14 cellular contexts compared by ENCODE assay signal in the genomic region with DNA sequence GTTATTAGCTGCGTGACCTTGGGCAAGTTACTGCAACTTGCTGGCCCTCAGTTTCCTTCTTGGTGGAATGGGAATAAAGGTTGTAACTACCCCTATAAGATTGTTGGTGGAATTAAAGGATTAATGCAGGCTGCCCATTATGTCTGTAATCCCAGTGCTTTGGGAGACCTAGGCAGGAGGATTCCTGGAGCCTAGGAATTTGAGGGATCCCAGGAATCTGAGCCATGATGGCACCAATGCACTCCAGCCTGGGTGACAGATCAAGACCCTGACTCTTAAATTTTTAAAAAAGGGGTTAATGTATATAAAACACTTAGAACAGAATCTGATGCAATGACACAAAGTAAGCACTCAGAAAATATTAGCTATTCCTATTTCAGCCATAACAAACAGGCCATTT.
DNase-seq lines count a peak whose midpoint lies in the region; ATAC-seq and TF ChIP-seq lines count a peak whose summit lies in the region.
"Had no signal": no experiment of that assay in that cellular context is flagged by ENCODE, and none has a peak within 500 bp of the region (broad histone marks: within the 10 kb centered on the region; RNA-seq: fewer than 3 reads in every experiment).

No MANE protein-coding gene starts in this region.

- H3K9me3 Mint-ChIP-seq in WTC11: no peaks in the 10 kb centered on the region
- H3K9me3 Mint-ChIP-seq: CD8-positive, alpha-beta T cell had no signal

- no peak overlapping the region for H3K4me3 Mint-ChIP-seq in WTC11
- H3K4me3 Mint-ChIP-seq: CD8-positive, alpha-beta T cell had no signal

- H3K27me3 Mint-ChIP-seq in WTC11 (ENCODE audit: low read depth): no peaks in the 10 kb centered on the region

- no peak overlapping the region for H3K27ac Mint-ChIP-seq in WTC11
- H3K27ac Mint-ChIP-seq: CD8-positive, alpha-beta T cell had no signal

- ATAC-seq in WTC11 (peak; percentile 71), esophagus mucosa (no peak), SK-N-SH treated with all-trans-retinoic acid at 6 μM for 48 hours (no peak)
- ATAC-seq: A549; CD8-positive, alpha-beta T cell had no signal

- H3K79me2 ChIP-seq in mesendoderm (ENCODE audit: control insufficient read depth, insufficient read depth, low read length): no peaks in the 10 kb centered on the region

- H3K9ac ChIP-seq in mesendoderm (ENCODE audit: low read length): no peak overlapping the region
- H3K9ac ChIP-seq: BLaER1 had no signal

- H3K79me1 ChIP-seq in mesendoderm (ENCODE audit: low read length): no peaks in the 10 kb centered on the region

- no peak overlapping the region for H2BK5ac ChIP-seq in mesendoderm (ENCODE audit: low read length)

- H3K18ac ChIP-seq in mesendoderm (ENCODE audit: low read length): no peak overlapping the region

- no peak for TF ChIP-seq CTCF in WTC11 (IDR thresholded peaks at IDR 0.05)

- H3K23ac ChIP-seq in mesendoderm (ENCODE audit: low read length): no peak overlapping the region

- H3K9me3 ChIP-seq in SJCRH30 (replicated peaks): no peaks in the 10 kb centered on the region
- H3K9me3 ChIP-seq: A549, BLaER1, HAP-1 had no signal

- no peak overlapping the region for H3K4ac ChIP-seq in mesendoderm (ENCODE audit: low read depth, low read length)

- H3K27ac ChIP-seq in mesendoderm (ENCODE audit: low read depth, low read length) (no peak overlapping the region), SJCRH30 (no peak overlapping the region)
- H3K27ac ChIP-seq: 22Rv1, A549, BLaER1 had no signal

- H4K8ac ChIP-seq in mesendoderm (ENCODE audit: low read depth, low read length): no peak overlapping the region

- no peak overlapping the region for H2BK120ac ChIP-seq in mesendoderm (ENCODE audit: low read depth, low read length)

- no peak overlapping the region for H2AK5ac ChIP-seq in mesendoderm (ENCODE audit: low read length)

- H3K4me3 ChIP-seq in mesendoderm (ENCODE audit: low read length): no peak overlapping the region
- H3K4me3 ChIP-seq in SJCRH30: no peak overlapping the region
- H3K4me3 ChIP-seq: A549, BLaER1, HAP-1 had no signal

- H3K27me3 ChIP-seq in mesendoderm (ENCODE audit: insufficient read depth, low read length, poor library complexity): no peaks in the 10 kb centered on the region
- no peaks in the 10 kb centered on the region; the same call in 1 of the 2 replicates for H3K27me3 ChIP-seq in SJCRH30
- H3K27me3 ChIP-seq: BLaER1 had no signal

- H3K4me1 Mint-ChIP-seq in WTC11: no peaks in the 10 kb centered on the region

- H3K36me3 Mint-ChIP-seq in WTC11: no peaks in the 10 kb centered on the region
- H3K36me3 Mint-ChIP-seq: CD8-positive, alpha-beta T cell had no signal

- no peak overlapping the region for H3K56ac ChIP-seq in mesendoderm (ENCODE audit: low read length)

- no peak overlapping the region for H3K4me2 ChIP-seq in mesendoderm (ENCODE audit: low read length)
- H3K4me2 ChIP-seq: A549, BLaER1 had no signal

- no peak overlapping the region for H2BK15ac ChIP-seq in mesendoderm (replicated peaks; ENCODE audit: low read depth)

- H3K36me3 ChIP-seq in mesendoderm (ENCODE audit: control insufficient read depth, insufficient read depth, low read length) (no peaks in the 10 kb centered on the region), SJCRH30 (no peaks in the 10 kb centered on the region)
- H3K36me3 ChIP-seq: BLaER1, HAP-1 had no signal

- no peak overlapping the region for H4K5ac ChIP-seq in mesendoderm (ENCODE audit: low read length)

- CTCF ChIA-PET in WTC11 (lab: Charles Lee): no interaction called here

- H3K4me1 ChIP-seq in mesendoderm (ENCODE audit: control insufficient read depth, low read depth, low read length): no peaks in the 10 kb centered on the region
- no peaks in the 10 kb centered on the region for H3K4me1 ChIP-seq in SJCRH30
- H3K4me1 ChIP-seq: A549, BLaER1 had no signal

- DNase-seq in NCI-H82 (lab: John Stamatoyannopoulos, UW) (peak; percentile 48), NCI-H82 treated with DMSO at 0.1 percent for 48 hours (lab: John Stamatoyannopoulos, UW; ENCODE audit: unreplicated experiment) (no peak), WTC11 (ENCODE audit: low spot score) (no peak), mesendoderm (peak; percentile 44), SJCRH30 (no peak)
- DNase-seq: Calu3; CD8-positive, alpha-beta T cell; DMS79 treated with DMSO at 0.1 percent for 48 hours had no signal

- POLR2A ChIA-PET in WTC11 (lab: Charles Lee): no interaction called here

- WGBS in mesendoderm (ENCODE audit: extremely low coverage, insufficient coverage, low lambda C conversion rate): no CpG with 5 or more reads among the region's 1 CpG

TF ChIP-seq in WTC11, 78 proteins besides CTCF, POLR2A, EP300 and RAD21 (continues in another document):
- TF ChIP-seq MLX (CRISPR knock-in tag; IDR thresholded peaks at IDR 0.05): no peak
- TF ChIP-seq, protein P1, sequence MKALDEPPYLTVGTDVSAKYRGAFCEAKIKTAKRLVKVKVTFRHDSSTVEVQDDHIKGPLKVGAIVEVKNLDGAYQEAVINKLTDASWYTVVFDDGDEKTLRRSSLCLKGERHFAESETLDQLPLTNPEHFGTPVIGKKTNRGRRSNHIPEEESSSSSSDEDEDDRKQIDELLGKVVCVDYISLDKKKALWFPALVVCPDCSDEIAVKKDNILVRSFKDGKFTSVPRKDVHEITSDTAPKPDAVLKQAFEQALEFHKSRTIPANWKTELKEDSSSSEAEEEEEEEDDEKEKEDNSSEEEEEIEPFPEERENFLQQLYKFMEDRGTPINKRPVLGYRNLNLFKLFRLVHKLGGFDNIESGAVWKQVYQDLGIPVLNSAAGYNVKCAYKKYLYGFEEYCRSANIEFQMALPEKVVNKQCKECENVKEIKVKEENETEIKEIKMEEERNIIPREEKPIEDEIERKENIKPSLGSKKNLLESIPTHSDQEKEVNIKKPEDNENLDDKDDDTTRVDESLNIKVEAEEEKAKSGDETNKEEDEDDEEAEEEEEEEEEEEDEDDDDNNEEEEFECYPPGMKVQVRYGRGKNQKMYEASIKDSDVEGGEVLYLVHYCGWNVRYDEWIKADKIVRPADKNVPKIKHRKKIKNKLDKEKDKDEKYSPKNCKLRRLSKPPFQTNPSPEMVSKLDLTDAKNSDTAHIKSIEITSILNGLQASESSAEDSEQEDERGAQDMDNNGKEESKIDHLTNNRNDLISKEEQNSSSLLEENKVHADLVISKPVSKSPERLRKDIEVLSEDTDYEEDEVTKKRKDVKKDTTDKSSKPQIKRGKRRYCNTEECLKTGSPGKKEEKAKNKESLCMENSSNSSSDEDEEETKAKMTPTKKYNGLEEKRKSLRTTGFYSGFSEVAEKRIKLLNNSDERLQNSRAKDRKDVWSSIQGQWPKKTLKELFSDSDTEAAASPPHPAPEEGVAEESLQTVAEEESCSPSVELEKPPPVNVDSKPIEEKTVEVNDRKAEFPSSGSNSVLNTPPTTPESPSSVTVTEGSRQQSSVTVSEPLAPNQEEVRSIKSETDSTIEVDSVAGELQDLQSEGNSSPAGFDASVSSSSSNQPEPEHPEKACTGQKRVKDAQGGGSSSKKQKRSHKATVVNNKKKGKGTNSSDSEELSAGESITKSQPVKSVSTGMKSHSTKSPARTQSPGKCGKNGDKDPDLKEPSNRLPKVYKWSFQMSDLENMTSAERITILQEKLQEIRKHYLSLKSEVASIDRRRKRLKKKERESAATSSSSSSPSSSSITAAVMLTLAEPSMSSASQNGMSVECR (CRISPR knock-in tag; IDR thresholded peaks at IDR 0.05; ENCODE audit: borderline replicate concordance): no peak

TF ChIP-seq in SK-N-SH treated with all-trans-retinoic acid at 6 μM for 48 hours, 23 proteins besides CTCF, POLR2A, EP300 and RAD21 (continues in another document):
- TF ChIP-seq GLIS3 (CRISPR knock-in tag; IDR thresholded peaks at IDR 0.05) (no peak), TCF4 (CRISPR knock-in tag; IDR thresholded peaks at IDR 0.05; ENCODE audit: borderline replicate concordance) (no peak), RARB (CRISPR knock-in tag; IDR thresholded peaks at IDR 0.05) (no peak), PATZ1 (CRISPR knock-in tag; IDR thresholded peaks at IDR 0.05; ENCODE audit: borderline replicate concordance) (no peak), ZFP30 (CRISPR knock-in tag; IDR thresholded peaks at IDR 0.05) (no peak), ZNF70 (CRISPR knock-in tag; IDR thresholded peaks at IDR 0.05) (no peak), CSDC2 (CRISPR knock-in tag; IDR thresholded peaks at IDR 0.05) (no peak), ZNF565 (CRISPR knock-in tag; conservative IDR thresholded peaks at IDR 0.05; ENCODE audit: low read depth) (no peak), ISL1 (CRISPR knock-in tag; IDR thresholded peaks at IDR 0.05) (no peak)
- TF ChIP-seq, protein P2, sequence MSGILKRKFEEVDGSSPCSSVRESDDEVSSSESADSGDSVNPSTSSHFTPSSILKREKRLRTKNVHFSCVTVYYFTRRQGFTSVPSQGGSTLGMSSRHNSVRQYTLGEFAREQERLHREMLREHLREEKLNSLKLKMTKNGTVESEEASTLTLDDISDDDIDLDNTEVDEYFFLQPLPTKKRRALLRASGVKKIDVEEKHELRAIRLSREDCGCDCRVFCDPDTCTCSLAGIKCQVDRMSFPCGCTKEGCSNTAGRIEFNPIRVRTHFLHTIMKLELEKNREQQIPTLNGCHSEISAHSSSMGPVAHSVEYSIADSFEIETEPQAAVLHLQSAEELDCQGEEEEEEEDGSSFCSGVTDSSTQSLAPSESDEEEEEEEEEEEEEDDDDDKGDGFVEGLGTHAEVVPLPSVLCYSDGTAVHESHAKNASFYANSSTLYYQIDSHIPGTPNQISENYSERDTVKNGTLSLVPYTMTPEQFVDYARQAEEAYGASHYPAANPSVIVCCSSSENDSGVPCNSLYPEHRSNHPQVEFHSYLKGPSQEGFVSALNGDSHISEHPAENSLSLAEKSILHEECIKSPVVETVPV (CRISPR knock-in tag; IDR thresholded peaks at IDR 0.05): no peak

Comparison
In these comparisons a context has a peak if more than half of its experiments do, and no peak if none do; other contexts are left out.
1. DNase-seq: peak in NCI-H82 (single experiment) and mesendoderm (single experiment); none in NCI-H82 treated with DMSO at 0.1 percent for 48 hours (single experiment), WTC11 (single experiment) and SJCRH30 (0 of 2).